13 cellular contexts compared by ENCODE assay signal in genomic region chr10:68828833-68829232, GRCh38. TPM values are rescaled to one million over a fixed set of nuclear protein-coding genes. Genes with fewer than 3 reads are reported as not detected.
A peak's percentile ranks its signal among the peaks of the same experiment; 100 is the strongest.
DNase-seq lines count a peak whose midpoint lies in the region; ATAC-seq and TF ChIP-seq lines count a peak whose summit lies in the region.
"Had no signal": no experiment of that assay in that cellular context is flagged by ENCODE, and none has a peak within 500 bp of the region (broad histone marks: within the 10 kb centered on the region; RNA-seq: fewer than 3 reads in every experiment).

No MANE protein-coding gene starts in this region.

- no peaks in the 10 kb centered on the region for H3K9me3 Mint-ChIP-seq in T-helper 1 cell treated with Interleukin-12 subunit alpha and Interleukin-12 subunit beta and Interleukin-4 antibody, amounts not matched to agents 30 μg/mL and 1 μg/mL, for 36 hours
- no peaks in the 10 kb centered on the region for H3K9me3 Mint-ChIP-seq in IgD-negative memory B cell
- H3K9me3 Mint-ChIP-seq in central memory CD8-positive, alpha-beta T cell: no peaks in the 10 kb centered on the region

- H2BK5ac ChIP-seq in neuronal stem cell (ENCODE audit: low read length): no peak overlapping the region

- no peak overlapping the region for H3K23ac ChIP-seq in neuronal stem cell (ENCODE audit: low read depth, low read length, poor library complexity)

- H3K4me2 ChIP-seq in neuronal stem cell (ENCODE audit: insufficient read depth, low read length, poor library complexity, severe bottlenecking): no peak overlapping the region

- peaks cover 2% of the 10 kb centered on the region for H3K79me1 ChIP-seq in neuronal stem cell (ENCODE audit: low read depth, low read length)

- TF ChIP-seq CTCF in upper lobe of left lung (IDR thresholded peaks at IDR 0.05): no peak

- H2BK12ac ChIP-seq in neuronal stem cell (ENCODE audit: low read length): no peak overlapping the region

- no peak overlapping the region for H4K91ac ChIP-seq in neuronal stem cell (ENCODE audit: low read depth, low read length, poor library complexity)

- no peak overlapping the region for H3K9ac ChIP-seq in neuronal stem cell (ENCODE audit: low read depth, low read length, poor library complexity)

- peaks cover 0 to 2% of the 10 kb centered on the region in 2 donors for H3K36me3 ChIP-seq in neuronal stem cell (replicated peaks in 1 of 2; ENCODE audit: control insufficient read depth in 2 of 2, insufficient read depth in 2 of 2, low read length in 2 of 2)
- H3K36me3 ChIP-seq in upper lobe of left lung: no peaks in the 10 kb centered on the region
- H3K36me3 ChIP-seq: right atrium auricular region, thoracic aorta had no signal

- ATAC-seq in central memory CD8-positive, alpha-beta T cell (replicated peaks; ENCODE audit: extremely low read depth, poor library complexity, severe bottlenecking): no peak
- no peak for ATAC-seq in upper lobe of left lung (ENCODE audit: low FRiP score in 2 of 2)

- H3K27me3 ChIP-seq in neuronal stem cell (ENCODE audit: control insufficient read depth in 3 of 3, insufficient read depth in 3 of 3, low read depth in 1 of 3, low read length in 3 of 3): no peaks in the 10 kb centered on the region
- H3K27me3 ChIP-seq in upper lobe of left lung: peaks cover 0 to 2% (median 0%) of the 10 kb centered on the region in 4 donors
- H3K27me3 ChIP-seq: right atrium auricular region had no signal

- H3K27ac ChIP-seq in neuronal stem cell (replicated peaks; ENCODE audit: low read length) (no peak overlapping the region), upper lobe of left lung (no peak overlapping the region)
- H3K27ac ChIP-seq: epithelial cell of prostate, right atrium auricular region, thoracic aorta had no signal

- TF ChIP-seq EP300 in upper lobe of left lung (IDR thresholded peaks at IDR 0.05): no peak

- H3K4ac ChIP-seq in neuronal stem cell (ENCODE audit: low read length): no peak overlapping the region

- peaks cover 9% of the 10 kb centered on the region for H3K4me1 Mint-ChIP-seq in T-helper 1 cell treated with Interleukin-12 subunit alpha and Interleukin-12 subunit beta and Interleukin-4 antibody, amounts not matched to agents 30 μg/mL and 1 μg/mL, for 36 hours (ENCODE audit: low read depth)
- peaks cover 0 to 3% (median 0%) of the 10 kb centered on the region in 3 donors for H3K4me1 Mint-ChIP-seq in IgD-negative memory B cell
- no peaks in the 10 kb centered on the region for H3K4me1 Mint-ChIP-seq in central memory CD8-positive, alpha-beta T cell

- no peak overlapping the region for H3K14ac ChIP-seq in neuronal stem cell (ENCODE audit: low read length)

- H3K18ac ChIP-seq in neuronal stem cell (ENCODE audit: low read length): no peak overlapping the region

- peaks cover 51% of the 10 kb centered on the region for H3K27me3 Mint-ChIP-seq in T-helper 1 cell treated with Interleukin-12 subunit alpha and Interleukin-12 subunit beta and Interleukin-4 antibody, amounts not matched to agents 30 μg/mL and 1 μg/mL, for 36 hours (ENCODE audit: low read depth)
- H3K27me3 Mint-ChIP-seq in IgD-negative memory B cell: peaks cover 4% of the 10 kb centered on the region
- H3K27me3 Mint-ChIP-seq in central memory CD8-positive, alpha-beta T cell: peaks cover 9% of the 10 kb centered on the region

- DNase-seq in T-helper 1 cell (no peak), neuronal stem cell (ENCODE audit: low spot score) (no peak), upper lobe of left lung (no peak), NCI-H526 treated with DMSO at 0.1 percent for 48 hours (lab: John Stamatoyannopoulos, UW) (no peak), NCI-H1694 (lab: John Stamatoyannopoulos, UW) (no peak)
- DNase-seq in central memory CD8-positive, alpha-beta T cell (ENCODE audit: low spot score in 2 of 2): no peak
- DNase-seq: hippocampal formation, KG1 had no signal

- H3K4me1 ChIP-seq in neuronal stem cell (ENCODE audit: control insufficient read depth in 2 of 2, insufficient read depth in 1 of 2, low read depth in 1 of 2, low read length in 2 of 2) (peaks cover 3% of the 10 kb centered on the region in 2 donors), upper lobe of left lung (peaks cover 6 to 16% (median 7%) of the 10 kb centered on the region in 4 donors)

- H4K8ac ChIP-seq in neuronal stem cell (ENCODE audit: low read depth, low read length): no peak overlapping the region

- H3K9me3 ChIP-seq in neuronal stem cell (replicated peaks in 1 of 2; ENCODE audit: control insufficient read depth in 2 of 2, insufficient read depth in 1 of 2, low read depth in 1 of 2, low read length in 2 of 2): peaks cover 0 to 3% of the 10 kb centered on the region in 2 donors
- no peaks in the 10 kb centered on the region for H3K9me3 ChIP-seq in upper lobe of left lung
- H3K9me3 ChIP-seq: right atrium auricular region, thoracic aorta had no signal

- H3K4me3 Mint-ChIP-seq in T-helper 1 cell treated with Interleukin-12 subunit alpha and Interleukin-12 subunit beta and Interleukin-4 antibody, amounts not matched to agents 30 μg/mL and 1 μg/mL, for 36 hours: peak overlapping the region; percentile 37
- H3K4me3 Mint-ChIP-seq in IgD-negative memory B cell: peak overlapping the region; percentile 60 to 73 (median 67)
- H3K4me3 Mint-ChIP-seq in central memory CD8-positive, alpha-beta T cell: peak overlapping the region; percentile 49

- WGBS in neuronal stem cell (ENCODE audit: extremely low coverage in 2 of 2, insufficient read length in 2 of 2, insufficient replicate concordance in 1 of 2), 2 donors: no CpG with 5 or more reads among the region's 10 CpGs
- WGBS in upper lobe of left lung, 2 donors: 88 to 92% methylated on average over 10 of the region's 10 CpGs

- H2AK5ac ChIP-seq in neuronal stem cell (ENCODE audit: low read depth, low read length): no peak overlapping the region

- no peak overlapping the region for H3K27ac Mint-ChIP-seq in T-helper 1 cell treated with Interleukin-12 subunit alpha and Interleukin-12 subunit beta and Interleukin-4 antibody, amounts not matched to agents 30 μg/mL and 1 μg/mL, for 36 hours
- peak overlapping the region in 2 of 3 donors; percentile 28 to 31 for H3K27ac Mint-ChIP-seq in IgD-negative memory B cell
- H3K27ac Mint-ChIP-seq in central memory CD8-positive, alpha-beta T cell (ENCODE audit: low read depth): no peak overlapping the region

- H2BK15ac ChIP-seq in neuronal stem cell (ENCODE audit: low read length): no peak overlapping the region

- no peak for TF ChIP-seq POLR2A in upper lobe of left lung (IDR thresholded peaks at IDR 0.05)

- no peak overlapping the region for H2BK120ac ChIP-seq in neuronal stem cell (ENCODE audit: low read depth, low read length)

- no peaks in the 10 kb centered on the region for H3K36me3 Mint-ChIP-seq in T-helper 1 cell treated with Interleukin-12 subunit alpha and Interleukin-12 subunit beta and Interleukin-4 antibody, amounts not matched to agents 30 μg/mL and 1 μg/mL, for 36 hours (ENCODE audit: low read depth)
- H3K36me3 Mint-ChIP-seq in IgD-negative memory B cell: no peaks in the 10 kb centered on the region
- H3K36me3 Mint-ChIP-seq in central memory CD8-positive, alpha-beta T cell (ENCODE audit: insufficient read depth): peaks cover 2% of the 10 kb centered on the region

- H3K4me3 ChIP-seq in neuronal stem cell (ENCODE audit: low read length in 2 of 2): peak overlapping the region in 1 of 2 donors; percentile 56
- no peak overlapping the region for H3K4me3 ChIP-seq in upper lobe of left lung

- H2AFZ ChIP-seq in neuronal stem cell (ENCODE audit: low read length): peak overlapping the region; percentile 96

RNA-seq across cellular contexts. Expression of gene STOX1, which starts 1.5 kb away (rescaled TPM):
- 0.24 TPM for polyA plus RNA-seq in IgD-negative memory B cell
- 9.7 TPM for polyA plus RNA-seq in neuronal stem cell (2013, experiment 1 of 2)
- polyA plus RNA-seq in neuronal stem cell (2013, experiment 2 of 2): 9.7 TPM
- total RNA-seq in upper lobe of left lung: 10 to 100 TPM in 1 of 6 donors, 1 to 10 TPM in 4, under 1 TPM in 1; 0.23 to 25.6 (median 3.1) TPM

Comparison
In these comparisons a context has a peak if more than half of its experiments do, and no peak if none do; other contexts are left out.
1. H3K27ac Mint-ChIP-seq: peak in IgD-negative memory B cell (2 of 3); none in T-helper 1 cell treated with Interleukin-12 subunit alpha and Interleukin-12 subunit beta and Interleukin-4 antibody, amounts not matched to agents 30 μg/mL and 1 μg/mL, for 36 hours (single experiment) and central memory CD8-positive, alpha-beta T cell (single experiment).
2. Peak in every context shown above with its lines, with median percentiles within 50 percentile points of each other: H3K4me3 Mint-ChIP-seq.